9 cellular contexts compared by ENCODE assay signal in the genomic region with DNA sequence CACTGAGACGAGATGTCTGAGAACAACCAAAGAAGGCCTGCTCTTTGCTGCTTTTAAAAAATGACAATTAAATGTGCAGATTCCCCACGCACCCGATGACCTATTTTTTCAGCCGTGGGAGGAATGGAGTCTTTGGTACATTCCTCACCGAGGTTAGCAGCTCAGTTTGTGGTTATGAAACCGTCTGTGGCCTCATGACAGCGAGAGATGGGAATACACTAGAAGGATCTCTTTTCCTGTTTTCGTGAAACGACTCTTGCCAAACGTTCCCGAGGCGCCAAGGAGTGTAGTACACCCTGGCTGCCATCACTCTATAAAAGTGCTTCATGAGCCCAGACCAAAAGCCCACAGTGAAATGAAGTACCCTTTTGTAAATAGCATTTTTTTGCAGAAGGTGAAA.
A peak's percentile ranks its signal among the peaks of the same experiment; 100 is the strongest.
DNase-seq lines count a peak whose midpoint lies in the region; TF ChIP-seq lines count a peak whose summit lies in the region.
"Had no signal": no experiment of that assay in that cellular context is flagged by ENCODE, and none has a peak within 500 bp of the region (broad histone marks: within the 10 kb centered on the region; RNA-seq: fewer than 3 reads in every experiment).

No MANE protein-coding gene starts in this region.

- H3K4me3 ChIP-seq in NB4 (ENCODE audit: low read depth, low read length), result no peak overlapping the region
- no peak overlapping the region for H3K4me3 ChIP-seq in esophagus muscularis mucosa
- no peak overlapping the region for H3K4me3 ChIP-seq in uterus

- DNase-seq in NB4 (ENCODE audit: low read depth) (peak; percentile 67), esophagus muscularis mucosa (ENCODE audit: extremely low spot score) (no peak), midbrain (lab: John Stamatoyannopoulos, UW) (peak; percentile 4), uterus (peak; percentile 68 to 71), SIG-M5 treated with dmso at 0.1 percent for 504 hours (lab: John Stamatoyannopoulos, UW; ENCODE audit: unreplicated experiment) (no peak), NCI-H1092 (lab: John Stamatoyannopoulos, UW) (no peak)
- no peak for DNase-seq in activated CD4-positive, alpha-beta T cell treated with anti-CD3 and anti-CD28 coated beads for 48 hours
- DNase-seq: NCI-H187; stimulated activated CD4-positive, alpha-beta T cell treated with anti-CD3 and anti-CD28 coated beads, Interleukin-4, amount 100 ng/mL, for 1 hour had no signal

- TF ChIP-seq CTCF in NB4 (IDR thresholded peaks at IDR 0.05; ENCODE audit: low read depth, low read length) (peak; percentile 3), esophagus muscularis mucosa (IDR thresholded peaks at IDR 0.05) (no peak), uterus (IDR thresholded peaks at IDR 0.05) (peak in 1 of 4 experiments; percentile 5)

- H3K36me3 ChIP-seq in esophagus muscularis mucosa, result peaks cover 18 to 67% (median 42%) of the 10 kb centered on the region in 4 donors
- no peaks in the 10 kb centered on the region for H3K36me3 ChIP-seq in uterus

- no peaks in the 10 kb centered on the region for H3K9me3 ChIP-seq in esophagus muscularis mucosa
- no peaks in the 10 kb centered on the region for H3K9me3 ChIP-seq in uterus

- H3K4me1 ChIP-seq in esophagus muscularis mucosa (peaks cover 0 to 11% (median 4%) of the 10 kb centered on the region in 4 donors), uterus (peaks cover 0 to 13% of the 10 kb centered on the region in 2 donors)

- no peak for TF ChIP-seq EP300 in esophagus muscularis mucosa (IDR thresholded peaks at IDR 0.05)

- H3K27me3 ChIP-seq in esophagus muscularis mucosa (no peaks in the 10 kb centered on the region), uterus (no peaks in the 10 kb centered on the region)

- H3K27ac ChIP-seq in esophagus muscularis mucosa (replicated peaks in 1 of 4) (peak overlapping the region in 3 of 4 donors; percentile 20 to 43 (median 38)), uterus (peak overlapping the region; percentile 66 to 82)

- 73% methylated on average over 12 of the region's 12 CpGs for WGBS in esophagus muscularis mucosa

- TF ChIP-seq POLR2A in NB4 (IDR thresholded peaks at IDR 0.05; ENCODE audit: extremely low read depth, insufficient read length), result no peak
- TF ChIP-seq POLR2A in esophagus muscularis mucosa (IDR thresholded peaks at IDR 0.05; ENCODE audit: low read depth), result no peak
- TF ChIP-seq POLR2A in uterus (IDR thresholded peaks at IDR 0.05), result no peak

- intact Hi-C loops in esophagus muscularis mucosa (cut with DNase I), result no loop called here
- intact Hi-C loops in uterus (cut with DNase I; ENCODE audit: low total_unique reads), result no loop called here

Comparison
In these comparisons a context has a peak if more than half of its experiments do, and no peak if none do; other contexts are left out.
1. DNase-seq: peak in NB4 (single experiment), midbrain (single experiment) and uterus (2 of 2); none in esophagus muscularis mucosa (single experiment), activated CD4-positive, alpha-beta T cell treated with anti-CD3 and anti-CD28 coated beads for 48 hours (single experiment), SIG-M5 treated with dmso at 0.1 percent for 504 hours (single experiment) and NCI-H1092 (single experiment).